Comparison of ENCODE assay signal across 9 cellular contexts in genomic region chr9:91436841-91437240, GRCh38.
"Had no signal": no experiment of that assay in that cellular context is flagged by ENCODE, and none has a peak within 500 bp of the region (broad histone marks: within the 10 kb centered on the region; RNA-seq: fewer than 3 reads in every experiment).

No MANE protein-coding gene starts in this region.

- H3K4me3 ChIP-seq: GM23248, HAP-1 had no signal

- H3K4me1 ChIP-seq: HAP-1 had no signal

- H3K4me3 Mint-ChIP-seq: H9, HFFc6 had no signal

- FAIRE-seq: H1 had no signal

- H3K27ac ChIP-seq: GM23248 had no signal

- DNase-seq: GM23248, GOT3, H7, H9, HCEC 1CT, HFFc6 had no signal

- H3K9me3 ChIP-seq: HAP-1 had no signal

- H3K27ac Mint-ChIP-seq: HFFc6 had no signal

- H2AFZ ChIP-seq: GM23248 had no signal

- H3K36me3 ChIP-seq: HAP-1 had no signal

- H3K9ac ChIP-seq: GM23248 had no signal

- H3K9me3 Mint-ChIP-seq: H9, HFFc6 had no signal

- ATAC-seq: HCT116 had no signal

- H3K4me1 Mint-ChIP-seq: H9 had no signal
